Comparison of ENCODE assay signal across 1 cellular context in the genomic region with DNA sequence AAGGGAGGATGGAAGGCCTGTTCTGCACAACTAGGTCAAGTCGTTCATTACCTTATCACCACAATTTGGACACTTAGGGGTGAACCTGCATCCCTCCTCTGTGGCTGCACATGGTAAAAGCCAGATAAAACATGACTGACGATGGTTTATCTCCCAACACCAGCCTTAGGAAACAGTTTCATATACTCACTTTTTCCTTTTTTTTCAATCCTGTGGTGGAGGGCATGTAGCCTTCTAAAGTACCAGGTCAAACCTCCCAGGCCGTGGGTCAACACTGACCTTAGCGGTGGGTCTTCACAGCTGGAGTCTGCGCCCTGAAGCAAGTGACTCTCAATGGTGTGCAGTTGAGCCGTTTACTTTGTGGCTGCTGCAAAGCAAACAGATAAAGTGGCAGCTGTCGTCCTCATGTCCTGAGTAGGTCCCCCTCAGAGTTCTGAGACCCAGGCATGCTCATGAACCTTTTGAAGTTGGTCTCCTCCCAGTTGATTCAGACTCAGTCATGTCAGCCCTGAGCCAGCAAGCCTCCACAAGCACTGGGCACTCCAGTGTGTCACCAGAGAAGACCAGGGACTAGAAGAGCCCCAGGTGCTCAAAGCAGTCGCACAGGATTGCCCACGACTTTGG.
TF ChIP-seq lines count a peak whose summit lies in the region.

No MANE protein-coding gene starts in this region.

TF ChIP-seq in K562, 482 proteins besides CTCF, POLR2A, EP300 and RAD21 (continued from another document and continues in another):
- TF ChIP-seq, protein P1, sequence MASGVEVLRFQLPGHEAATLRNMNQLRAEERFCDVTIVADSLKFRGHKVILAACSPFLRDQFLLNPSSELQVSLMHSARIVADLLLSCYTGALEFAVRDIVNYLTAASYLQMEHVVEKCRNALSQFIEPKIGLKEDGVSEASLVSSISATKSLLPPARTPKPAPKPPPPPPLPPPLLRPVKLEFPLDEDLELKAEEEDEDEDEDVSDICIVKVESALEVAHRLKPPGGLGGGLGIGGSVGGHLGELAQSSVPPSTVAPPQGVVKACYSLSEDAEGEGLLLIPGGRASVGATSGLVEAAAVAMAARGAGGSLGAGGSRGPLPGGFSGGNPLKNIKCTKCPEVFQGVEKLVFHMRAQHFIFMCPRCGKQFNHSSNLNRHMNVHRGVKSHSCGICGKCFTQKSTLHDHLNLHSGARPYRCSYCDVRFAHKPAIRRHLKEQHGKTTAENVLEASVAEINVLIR (CRISPR knock-in tag; IDR thresholded peaks at IDR 0.05), result peak; percentile 52; the same call in 1 of the 2 replicates
- TF ChIP-seq, protein P2, sequence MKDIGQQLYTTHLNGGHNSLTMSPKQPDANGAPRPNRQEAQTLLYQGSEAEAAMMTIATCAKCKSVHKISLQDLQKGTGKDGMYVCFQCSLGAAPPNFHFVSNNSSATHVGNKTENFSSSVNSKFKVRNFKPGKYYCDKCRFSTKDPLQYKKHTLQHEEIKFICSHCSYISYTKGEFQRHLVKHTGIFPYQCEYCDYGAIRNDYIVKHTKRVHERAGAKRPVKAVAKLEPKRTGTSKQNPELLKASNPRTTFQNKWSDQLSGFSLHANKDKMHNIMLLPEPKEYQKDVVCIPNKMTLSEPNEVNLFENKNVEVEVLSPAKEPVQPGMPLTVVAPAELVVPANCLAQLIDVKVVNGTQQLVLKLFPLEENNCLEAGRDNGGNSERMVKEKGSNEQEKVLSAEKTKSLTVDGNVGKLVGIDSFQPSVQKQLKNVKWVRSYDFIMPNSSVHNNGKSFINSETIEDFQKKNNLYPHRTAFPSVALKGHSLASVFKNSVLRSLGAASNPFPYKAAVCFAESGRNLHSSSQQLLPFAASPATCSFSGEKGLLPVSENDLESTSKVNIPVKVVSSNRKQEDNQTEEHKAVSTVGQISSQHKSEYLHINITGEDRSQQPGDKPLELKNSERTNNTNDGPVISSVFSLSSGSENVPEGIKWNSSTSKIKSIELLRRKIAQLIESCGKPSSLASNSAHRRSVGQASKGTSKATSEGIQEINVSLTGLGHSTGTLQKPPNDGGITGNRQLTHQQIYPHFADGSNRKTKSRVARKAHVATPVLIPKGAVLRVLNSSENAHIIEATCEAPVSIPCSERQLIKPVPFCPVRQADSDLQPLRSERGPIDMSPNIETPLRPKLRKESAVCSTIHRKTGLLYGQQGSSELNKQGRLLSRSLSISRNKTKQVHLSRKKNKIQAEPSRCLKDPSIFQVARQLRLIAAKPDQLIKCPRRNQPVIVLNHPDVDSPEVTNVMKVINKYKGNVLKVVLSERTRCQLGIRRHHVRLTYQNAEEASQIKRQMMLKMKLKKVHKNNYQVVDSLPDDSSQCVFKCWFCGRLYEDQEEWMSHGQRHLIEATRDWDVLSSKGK (CRISPR knock-in tag; IDR thresholded peaks at IDR 0.05), result no peak
- TF ChIP-seq SETDB1 (IDR thresholded peaks at IDR 0.05; ENCODE audit: low read length) (no peak), PHF8 (IDR thresholded peaks at IDR 0.05; ENCODE audit: borderline replicate concordance, low read length) (no peak), RBM15 (IDR thresholded peaks at IDR 0.05; ENCODE audit: insufficient read depth, low read length) (no peak), PCBP2 (IDR thresholded peaks at IDR 0.05; ENCODE audit: low read depth, low read length, poor library complexity, severe bottlenecking) (no peak), ZNF224 (CRISPR knock-in tag; IDR thresholded peaks at IDR 0.05) (no peak), PHTF2 (CRISPR knock-in tag; IDR thresholded peaks at IDR 0.05) (no peak), XRCC4 (IDR thresholded peaks at IDR 0.05; ENCODE audit: extremely low read depth, insufficient read depth, insufficient read length) (no peak), PRMT5 (CRISPR knock-in tag; IDR thresholded peaks at IDR 0.05) (no peak), ZNF41 (CRISPR knock-in tag; conservative IDR thresholded peaks at IDR 0.05) (0 out of 2 replicates have a peak, but pooled peaks have one; percentile 50), PCBP1 (IDR thresholded peaks at IDR 0.05; ENCODE audit: low read depth, low read length, poor library complexity, severe bottlenecking) (no peak), CCAR2 (IDR thresholded peaks at IDR 0.05; ENCODE audit: low read depth, low read length) (no peak), GATA2 (CRISPR knock-in tag; IDR thresholded peaks at IDR 0.05) (peak; percentile 98), CREB1 (IDR thresholded peaks at IDR 0.05) (peak; percentile 69; the same call in 1 of the 2 replicates), CREB1 (CRISPR knock-in tag; IDR thresholded peaks at IDR 0.05) (0 out of 2 replicates have a peak, but pooled peaks have one; percentile 39), ZNF778 (CRISPR knock-in tag; IDR thresholded peaks at IDR 0.05) (no peak), NR2C2 (CRISPR knock-in tag; IDR thresholded peaks at IDR 0.05) (no peak), NR2C2 (tag; IDR thresholded peaks at IDR 0.05) (peak; percentile 55), MED1 (CRISPR knock-in tag; IDR thresholded peaks at IDR 0.05; ENCODE audit: borderline replicate concordance) (no peak), TBP (optimal IDR thresholded peaks at IDR 0.05; ENCODE audit: low read depth, low read length) (peak; percentile 57), ZKSCAN3 (CRISPR knock-in tag; IDR thresholded peaks at IDR 0.05) (no peak), ZBED1 (IDR thresholded peaks at IDR 0.05) (peak; percentile 82; the same call in 1 of the 2 replicates), BMI1 (IDR thresholded peaks at IDR 0.05; ENCODE audit: low read length) (no peak), TGIF2 (CRISPR knock-in tag; IDR thresholded peaks at IDR 0.05) (no peak), NCOA1 (IDR thresholded peaks at IDR 0.05; ENCODE audit: low read depth) (peak; percentile 88), HOXB6 (CRISPR knock-in tag; IDR thresholded peaks at IDR 0.05; ENCODE audit: borderline replicate concordance) (no peak), CREM (IDR thresholded peaks at IDR 0.05; ENCODE audit: low read depth) (peak; percentile 86), ZNF436 (CRISPR knock-in tag; IDR thresholded peaks at IDR 0.05) (no peak), NR4A1 (CRISPR knock-in tag; IDR thresholded peaks at IDR 0.05) (no peak), NR4A1 (tag; IDR thresholded peaks at IDR 0.05) (peak; percentile 58; the same call in 1 of the 2 replicates), BCOR (IDR thresholded peaks at IDR 0.05) (peak; percentile 96), PPARD (CRISPR knock-in tag; IDR thresholded peaks at IDR 0.05) (no peak), ZNF644 (tag; IDR thresholded peaks at IDR 0.05; ENCODE audit: low read depth) (0 out of 2 replicates have a peak, but pooled peaks have one; percentile 75), ZNF561 (CRISPR knock-in tag; conservative IDR thresholded peaks at IDR 0.05) (no peak), ZNF24 (IDR thresholded peaks at IDR 0.05) (peak; percentile 43; the same call in 1 of the 2 replicates), THRAP3 (IDR thresholded peaks at IDR 0.05; ENCODE audit: borderline replicate concordance) (no peak), TFAM (CRISPR knock-in tag; conservative IDR thresholded peaks at IDR 0.05) (no peak), TAF9B (IDR thresholded peaks at IDR 0.05; ENCODE audit: partially characterized antibody) (peak; percentile 16), PHB2 (IDR thresholded peaks at IDR 0.05; ENCODE audit: low read depth) (peak; percentile 96), LEF1 (IDR thresholded peaks at IDR 0.05) (peak; percentile 91), NFE2 (IDR thresholded peaks at IDR 0.05; ENCODE audit: low read depth) (peak; percentile 66; the same call in 1 of the 2 replicates), HDAC2 (IDR thresholded peaks at IDR 0.05) (peak; percentile 98), TAF1 (IDR thresholded peaks at IDR 0.05; ENCODE audit: control insufficient read depth, extremely low read depth, insufficient read depth, low read length, severe bottlenecking) (no peak), SMAD3 (CRISPR knock-in tag; conservative IDR thresholded peaks at IDR 0.05) (peak; percentile 68; the same call in 1 of the 2 replicates), ZNF699 (CRISPR knock-in tag; IDR thresholded peaks at IDR 0.05; ENCODE audit: insufficient replicate concordance) (no peak), ARHGAP35 (IDR thresholded peaks at IDR 0.05; ENCODE audit: partially characterized antibody) (no peak), SIRT6 (IDR thresholded peaks at IDR 0.05; ENCODE audit: low read depth, low read length) (no peak)
- TF ChIP-seq, protein P3, sequence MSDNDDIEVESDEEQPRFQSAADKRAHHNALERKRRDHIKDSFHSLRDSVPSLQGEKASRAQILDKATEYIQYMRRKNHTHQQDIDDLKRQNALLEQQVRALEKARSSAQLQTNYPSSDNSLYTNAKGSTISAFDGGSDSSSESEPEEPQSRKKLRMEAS (CRISPR knock-in tag; IDR thresholded peaks at IDR 0.05), result peak; percentile 80
- TF ChIP-seq, protein P4, sequence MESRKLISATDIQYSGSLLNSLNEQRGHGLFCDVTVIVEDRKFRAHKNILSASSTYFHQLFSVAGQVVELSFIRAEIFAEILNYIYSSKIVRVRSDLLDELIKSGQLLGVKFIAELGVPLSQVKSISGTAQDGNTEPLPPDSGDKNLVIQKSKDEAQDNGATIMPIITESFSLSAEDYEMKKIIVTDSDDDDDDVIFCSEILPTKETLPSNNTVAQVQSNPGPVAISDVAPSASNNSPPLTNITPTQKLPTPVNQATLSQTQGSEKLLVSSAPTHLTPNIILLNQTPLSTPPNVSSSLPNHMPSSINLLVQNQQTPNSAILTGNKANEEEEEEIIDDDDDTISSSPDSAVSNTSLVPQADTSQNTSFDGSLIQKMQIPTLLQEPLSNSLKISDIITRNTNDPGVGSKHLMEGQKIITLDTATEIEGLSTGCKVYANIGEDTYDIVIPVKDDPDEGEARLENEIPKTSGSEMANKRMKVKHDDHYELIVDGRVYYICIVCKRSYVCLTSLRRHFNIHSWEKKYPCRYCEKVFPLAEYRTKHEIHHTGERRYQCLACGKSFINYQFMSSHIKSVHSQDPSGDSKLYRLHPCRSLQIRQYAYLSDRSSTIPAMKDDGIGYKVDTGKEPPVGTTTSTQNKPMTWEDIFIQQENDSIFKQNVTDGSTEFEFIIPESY (CRISPR knock-in tag; IDR thresholded peaks at IDR 0.05), result no peak
- TF ChIP-seq, protein P5, sequence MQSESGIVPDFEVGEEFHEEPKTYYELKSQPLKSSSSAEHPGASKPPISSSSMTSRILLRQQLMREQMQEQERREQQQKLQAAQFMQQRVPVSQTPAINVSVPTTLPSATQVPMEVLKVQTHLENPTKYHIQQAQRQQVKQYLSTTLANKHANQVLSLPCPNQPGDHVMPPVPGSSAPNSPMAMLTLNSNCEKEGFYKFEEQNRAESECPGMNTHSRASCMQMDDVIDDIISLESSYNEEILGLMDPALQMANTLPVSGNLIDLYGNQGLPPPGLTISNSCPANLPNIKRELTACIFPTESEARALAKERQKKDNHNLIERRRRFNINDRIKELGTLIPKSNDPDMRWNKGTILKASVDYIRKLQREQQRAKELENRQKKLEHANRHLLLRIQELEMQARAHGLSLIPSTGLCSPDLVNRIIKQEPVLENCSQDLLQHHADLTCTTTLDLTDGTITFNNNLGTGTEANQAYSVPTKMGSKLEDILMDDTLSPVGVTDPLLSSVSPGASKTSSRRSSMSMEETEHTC (IDR thresholded peaks at IDR 0.05), result no peak
- TF ChIP-seq, protein P6, sequence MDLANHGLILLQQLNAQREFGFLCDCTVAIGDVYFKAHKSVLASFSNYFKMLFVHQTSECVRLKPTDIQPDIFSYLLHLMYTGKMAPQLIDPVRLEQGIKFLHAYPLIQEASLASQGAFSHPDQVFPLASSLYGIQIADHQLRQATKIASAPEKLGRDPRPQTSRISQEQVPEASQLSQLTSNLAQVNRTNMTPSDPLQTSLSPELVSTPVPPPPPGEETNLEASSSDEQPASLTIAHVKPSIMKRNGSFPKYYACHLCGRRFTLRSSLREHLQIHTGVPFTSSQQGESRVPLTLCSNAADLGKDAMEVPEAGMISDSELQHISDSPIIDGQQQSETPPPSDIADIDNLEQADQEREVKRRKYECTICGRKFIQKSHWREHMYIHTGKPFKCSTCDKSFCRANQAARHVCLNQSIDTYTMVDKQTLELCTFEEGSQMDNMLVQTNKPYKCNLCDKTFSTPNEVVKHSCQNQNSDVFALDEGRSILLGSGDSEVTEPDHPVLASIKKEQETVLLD (IDR thresholded peaks at IDR 0.05), result peak; percentile 90
- TF ChIP-seq, protein P7, sequence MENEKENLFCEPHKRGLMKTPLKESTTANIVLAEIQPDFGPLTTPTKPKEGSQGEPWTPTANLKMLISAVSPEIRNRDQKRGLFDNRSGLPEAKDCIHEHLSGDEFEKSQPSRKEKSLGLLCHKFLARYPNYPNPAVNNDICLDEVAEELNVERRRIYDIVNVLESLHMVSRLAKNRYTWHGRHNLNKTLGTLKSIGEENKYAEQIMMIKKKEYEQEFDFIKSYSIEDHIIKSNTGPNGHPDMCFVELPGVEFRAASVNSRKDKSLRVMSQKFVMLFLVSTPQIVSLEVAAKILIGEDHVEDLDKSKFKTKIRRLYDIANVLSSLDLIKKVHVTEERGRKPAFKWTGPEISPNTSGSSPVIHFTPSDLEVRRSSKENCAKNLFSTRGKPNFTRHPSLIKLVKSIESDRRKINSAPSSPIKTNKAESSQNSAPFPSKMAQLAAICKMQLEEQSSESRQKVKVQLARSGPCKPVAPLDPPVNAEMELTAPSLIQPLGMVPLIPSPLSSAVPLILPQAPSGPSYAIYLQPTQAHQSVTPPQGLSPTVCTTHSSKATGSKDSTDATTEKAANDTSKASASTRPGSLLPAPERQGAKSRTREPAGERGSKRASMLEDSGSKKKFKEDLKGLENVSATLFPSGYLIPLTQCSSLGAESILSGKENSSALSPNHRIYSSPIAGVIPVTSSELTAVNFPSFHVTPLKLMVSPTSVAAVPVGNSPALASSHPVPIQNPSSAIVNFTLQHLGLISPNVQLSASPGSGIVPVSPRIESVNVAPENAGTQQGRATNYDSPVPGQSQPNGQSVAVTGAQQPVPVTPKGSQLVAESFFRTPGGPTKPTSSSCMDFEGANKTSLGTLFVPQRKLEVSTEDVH (IDR thresholded peaks at IDR 0.05; ENCODE audit: low read depth, partially characterized antibody), result peak; percentile 43
- TF ChIP-seq, protein P8, sequence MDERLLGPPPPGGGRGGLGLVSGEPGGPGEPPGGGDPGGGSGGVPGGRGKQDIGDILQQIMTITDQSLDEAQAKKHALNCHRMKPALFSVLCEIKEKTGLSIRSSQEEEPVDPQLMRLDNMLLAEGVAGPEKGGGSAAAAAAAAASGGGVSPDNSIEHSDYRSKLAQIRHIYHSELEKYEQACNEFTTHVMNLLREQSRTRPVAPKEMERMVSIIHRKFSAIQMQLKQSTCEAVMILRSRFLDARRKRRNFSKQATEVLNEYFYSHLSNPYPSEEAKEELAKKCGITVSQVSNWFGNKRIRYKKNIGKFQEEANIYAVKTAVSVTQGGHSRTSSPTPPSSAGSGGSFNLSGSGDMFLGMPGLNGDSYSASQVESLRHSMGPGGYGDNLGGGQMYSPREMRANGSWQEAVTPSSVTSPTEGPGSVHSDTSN (CRISPR knock-in tag; IDR thresholded peaks at IDR 0.05; ENCODE audit: low read depth), result no peak
- TF ChIP-seq, protein P8 (tag; conservative IDR thresholded peaks at IDR 0.05; ENCODE audit: low read depth), result peak; percentile 75; the same call in 1 of the 2 replicates
